Comparison of ENCODE assay signal across 10 cellular contexts in the genomic region with DNA sequence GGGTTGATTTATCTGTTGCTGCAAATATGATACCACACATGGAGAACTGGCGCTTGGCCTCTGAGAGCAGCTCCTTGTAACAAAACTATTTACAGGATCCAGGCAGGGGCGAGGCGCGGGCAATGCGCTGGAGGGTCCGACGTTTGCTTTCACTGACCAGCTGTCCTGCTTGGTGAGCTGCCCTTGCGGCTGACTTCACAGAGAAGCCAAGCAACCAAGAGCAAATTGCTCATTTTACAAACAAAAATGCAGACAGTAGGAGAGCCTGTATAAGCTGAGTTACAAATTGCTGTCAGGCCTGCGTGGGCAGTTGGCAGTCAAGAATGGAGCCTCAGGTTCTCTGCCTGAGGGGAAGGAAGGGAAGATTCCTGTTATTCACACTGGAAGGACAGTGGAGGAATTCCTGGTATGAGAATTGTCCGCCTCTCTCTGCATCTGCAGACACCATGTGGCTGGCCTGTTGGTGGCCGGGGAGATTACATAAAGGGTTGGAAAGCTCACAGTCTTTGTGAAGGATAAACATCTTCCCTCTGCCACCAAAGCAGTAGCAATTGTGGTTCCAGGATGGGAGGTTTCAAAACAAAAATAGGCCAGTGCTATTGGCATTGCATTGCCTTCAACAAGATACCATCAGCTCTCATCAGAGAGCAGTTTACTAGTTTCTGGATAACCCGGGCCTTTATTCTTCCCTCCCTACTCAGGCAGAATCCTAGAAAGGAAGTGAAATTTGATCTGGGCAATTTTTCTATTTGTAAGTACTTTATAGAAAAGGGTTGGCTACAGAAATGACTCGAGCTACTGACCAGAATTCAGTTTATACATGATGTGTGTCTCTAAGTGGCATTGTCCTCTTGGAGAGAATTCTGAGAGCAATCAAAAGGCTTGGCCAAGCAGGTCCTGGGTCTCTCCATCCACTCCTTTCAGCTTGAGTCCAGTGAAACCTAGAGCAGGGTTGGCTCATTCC.
DNase-seq lines count a peak whose midpoint lies in the region; ATAC-seq and TF ChIP-seq lines count a peak whose summit lies in the region.
"Had no signal": no experiment of that assay in that cellular context is flagged by ENCODE, and none has a peak within 500 bp of the region (broad histone marks: within the 10 kb centered on the region; RNA-seq: fewer than 3 reads in every experiment).

No MANE protein-coding gene starts in this region.

- no peak overlapping the region for H3K4me2 ChIP-seq in neuronal stem cell (ENCODE audit: insufficient read depth, low read length, poor library complexity, severe bottlenecking)

- TF ChIP-seq CTCF in lower leg skin (IDR thresholded peaks at IDR 0.05) (no peak), GM13977 (IDR thresholded peaks at IDR 0.05; ENCODE audit: extremely low read depth, insufficient read depth, missing control alignments) (no peak)

- no peak overlapping the region for H3K14ac ChIP-seq in neuronal stem cell (ENCODE audit: low read length)

- no peaks in the 10 kb centered on the region for H3K27me3 ChIP-seq in neuronal stem cell (ENCODE audit: control insufficient read depth in 3 of 3, insufficient read depth in 3 of 3, low read depth in 1 of 3, low read length in 3 of 3)
- H3K27me3 ChIP-seq: adrenal gland had no signal

- H4K8ac ChIP-seq in neuronal stem cell (ENCODE audit: low read depth, low read length), result no peak overlapping the region

- H3K4ac ChIP-seq in neuronal stem cell (ENCODE audit: low read length), result no peak overlapping the region

- H4K91ac ChIP-seq in neuronal stem cell (ENCODE audit: low read depth, low read length, poor library complexity), result peak overlapping the region; percentile 25

- H3K4me3 ChIP-seq in neuronal stem cell (ENCODE audit: low read length in 2 of 2), result no peak overlapping the region
- no peak overlapping the region for H3K4me3 ChIP-seq in lower leg skin (ENCODE audit: low read depth, poor library complexity, severe bottlenecking)
- H3K4me3 ChIP-seq: adrenal gland had no signal

- in situ Hi-C loops in GM13977 (cut with MboI; ENCODE audit: low pct_unique_long_range_greater_than_20kb, low sequenced_read_pairs, unreplicated experiment), result no loop called here

- no peak overlapping the region for H3K9ac ChIP-seq in neuronal stem cell (ENCODE audit: low read depth, low read length, poor library complexity)

- no peak overlapping the region for H3K18ac ChIP-seq in neuronal stem cell (ENCODE audit: low read length)

- TF ChIP-seq POLR2A in lower leg skin (IDR thresholded peaks at IDR 0.05), result no peak

- H2BK15ac ChIP-seq in neuronal stem cell (ENCODE audit: low read length), result peak overlapping the region; percentile 49

- no peak for ATAC-seq in HG03025 (IDR thresholded peaks at IDR 0.05; ENCODE audit: low FRiP score, unreplicated experiment)
- ATAC-seq: Right ventricle myocardium inferior had no signal

- no peaks in the 10 kb centered on the region for H3K79me1 ChIP-seq in neuronal stem cell (ENCODE audit: low read depth, low read length)

- no peak overlapping the region for H2BK5ac ChIP-seq in neuronal stem cell (ENCODE audit: low read length)

- intact Hi-C loops in lower leg skin (cut with DNase I; ENCODE audit: low total_unique reads), result no loop called here

- peak overlapping the region; percentile 67 for H2AFZ ChIP-seq in neuronal stem cell (ENCODE audit: low read length)

- H2BK12ac ChIP-seq in neuronal stem cell (ENCODE audit: low read length), result no peak overlapping the region

- no peaks in the 10 kb centered on the region for H3K36me3 ChIP-seq in neuronal stem cell (replicated peaks in 1 of 2; ENCODE audit: control insufficient read depth in 2 of 2, insufficient read depth in 2 of 2, low read length in 2 of 2)
- H3K36me3 ChIP-seq: adrenal gland had no signal

- DNase-seq in ELF-1 (ENCODE audit: low read depth, low spot score) (peak; percentile 97), NCI-H226 (peak; percentile 56), neuronal stem cell (ENCODE audit: low spot score) (no peak), inferior parietal cortex (ENCODE audit: extremely low spot score) (no peak), lower leg skin (ENCODE audit: low spot score in 2 of 2) (no peak), GM13977 (ENCODE audit: low spot score) (no peak)

- peaks cover 4 to 9% of the 10 kb centered on the region in 2 donors for H3K4me1 ChIP-seq in neuronal stem cell (ENCODE audit: control insufficient read depth in 2 of 2, insufficient read depth in 1 of 2, low read depth in 1 of 2, low read length in 2 of 2)
- H3K4me1 ChIP-seq: adrenal gland had no signal

- no peak overlapping the region for H2AK5ac ChIP-seq in neuronal stem cell (ENCODE audit: low read depth, low read length)

- no peak overlapping the region for H3K23ac ChIP-seq in neuronal stem cell (ENCODE audit: low read depth, low read length, poor library complexity)

- H2BK120ac ChIP-seq in neuronal stem cell (ENCODE audit: low read depth, low read length), result no peak overlapping the region

- H3K27ac ChIP-seq in cingulate gyrus (ENCODE audit: low read depth, low read length) (peak overlapping the region; percentile 3), neuronal stem cell (replicated peaks; ENCODE audit: low read length) (no peak overlapping the region)
- H3K27ac ChIP-seq: adrenal gland had no signal

- H3K9me3 ChIP-seq in neuronal stem cell (replicated peaks in 1 of 2; ENCODE audit: control insufficient read depth in 2 of 2, insufficient read depth in 1 of 2, low read depth in 1 of 2, low read length in 2 of 2), result no peaks in the 10 kb centered on the region
- H3K9me3 ChIP-seq: adrenal gland had no signal

- no CpG with 5 or more reads among the region's 13 CpGs for WGBS in neuronal stem cell (ENCODE audit: extremely low coverage in 2 of 2, insufficient read length in 2 of 2, insufficient replicate concordance in 1 of 2), 2 donors
- 48 to 58% methylated on average over 13 of the region's 13 CpGs for WGBS in lower leg skin, 2 donors

Comparison
In these comparisons a context has a peak if more than half of its experiments do, and no peak if none do; other contexts are left out.
1. DNase-seq: peak in ELF-1 (single experiment) and NCI-H226 (single experiment); none in neuronal stem cell (single experiment), inferior parietal cortex (single experiment), lower leg skin (0 of 2) and GM13977 (single experiment).